Comparison of ENCODE assay signal across 12 cellular contexts in genomic region chr9:76216161-76216649, GRCh38.
DNase-seq lines count a peak whose midpoint lies in the region; ATAC-seq lines count a peak whose summit lies in the region.
"Had no signal": no experiment of that assay in that cellular context is flagged by ENCODE, and none has a peak within 500 bp of the region (broad histone marks: within the 10 kb centered on the region; RNA-seq: fewer than 3 reads in every experiment).

No MANE protein-coding gene starts in this region.

- intact Hi-C loops in head of caudate nucleus (cut with DNase I) = no loop called here

- H2BK5ac ChIP-seq in mesenchymal stem cell (ENCODE audit: low read depth, low read length, poor library complexity, severe bottlenecking) = no peak overlapping the region

- WGBS in mesenchymal stem cell = 18% methylated on average over 2 of the region's 2 CpGs

- H3K27ac ChIP-seq in mesenchymal stem cell (ENCODE audit: low read length, poor library complexity, severe bottlenecking) = peak overlapping the region; percentile 52

- H3K79me1 ChIP-seq in mesenchymal stem cell (replicated peaks; ENCODE audit: low read length, poor library complexity, severe bottlenecking) = no peaks in the 10 kb centered on the region

- H3K23ac ChIP-seq in mesenchymal stem cell (ENCODE audit: low read length in 2 of 2) = no peak overlapping the region

- H3K14ac ChIP-seq in mesenchymal stem cell (ENCODE audit: low read length in 2 of 2) = no peak overlapping the region

- H2AFZ ChIP-seq in mesenchymal stem cell (ENCODE audit: low read depth, low read length) = no peak overlapping the region

- no peak overlapping the region for H2BK120ac ChIP-seq in mesenchymal stem cell (ENCODE audit: low read depth, low read length)

- no peaks in the 10 kb centered on the region for H3K36me3 ChIP-seq in mesenchymal stem cell (ENCODE audit: control insufficient read depth in 1 of 2, insufficient read depth in 2 of 2, low read depth in 1 of 2, low read length in 2 of 2)

- no peak overlapping the region for H3K18ac ChIP-seq in mesenchymal stem cell (ENCODE audit: low read depth in 1 of 2, low read length in 2 of 2)

- H3K4me3 ChIP-seq in mesenchymal stem cell (ENCODE audit: insufficient read depth in 1 of 2, low read depth in 1 of 2, low read length in 2 of 2) = no peak overlapping the region

- H3K27me3 ChIP-seq in mesenchymal stem cell (ENCODE audit: control insufficient read depth in 1 of 2, insufficient read depth in 1 of 2, low read length in 2 of 2) = no peaks in the 10 kb centered on the region

- H3K4me1 ChIP-seq in mesenchymal stem cell (ENCODE audit: control insufficient read depth, insufficient read depth, low read depth, low read length) = peaks cover 13% of the 10 kb centered on the region

- no peaks in the 10 kb centered on the region for H3K9me3 ChIP-seq in mesenchymal stem cell (ENCODE audit: control insufficient read depth, low read length)

- H2BK12ac ChIP-seq in mesenchymal stem cell (ENCODE audit: low read length in 2 of 2) = peak overlapping the region; percentile 15 to 18

- H2AK5ac ChIP-seq in mesenchymal stem cell (ENCODE audit: low read length, severe bottlenecking) = no peak overlapping the region

- no peak overlapping the region for H4K91ac ChIP-seq in mesenchymal stem cell (ENCODE audit: low read length)

- no peak overlapping the region for H3K4ac ChIP-seq in mesenchymal stem cell (ENCODE audit: low read depth in 1 of 2, low read length in 2 of 2)

- ATAC-seq in HG03460 (IDR thresholded peaks at IDR 0.05; ENCODE audit: unreplicated experiment) (no peak), HG02938 (IDR thresholded peaks at IDR 0.05; ENCODE audit: unreplicated experiment) (no peak)
- ATAC-seq: naive thymus-derived CD8-positive, alpha-beta T cell had no signal

- H3K4me2 ChIP-seq in mesenchymal stem cell (ENCODE audit: low read length, poor library complexity, severe bottlenecking) = no peak overlapping the region

- peak overlapping the region; percentile 10 for H3K9ac ChIP-seq in mesenchymal stem cell (ENCODE audit: low read length)

- H2BK15ac ChIP-seq in mesenchymal stem cell (ENCODE audit: low read depth, poor library complexity, severe bottlenecking) = no peak overlapping the region

- peak; percentile 59 for DNase-seq in AG08396 (ENCODE audit: low spot score)
- peak; percentile 15 to 28 for DNase-seq in Kasumi-1 (lab: John Stamatoyannopoulos, UW)
- DNase-seq in brain pericyte (ENCODE audit: low read depth, low spot score) = peak; percentile 60
- peak; percentile 95 for DNase-seq in mesenchymal stem cell
- no peak for DNase-seq in head of caudate nucleus
- DNase-seq in NAMALWA (ENCODE audit: low spot score) = no peak
- DNase-seq: activated CD4-positive, CD25-positive, alpha-beta regulatory T cell; COR-L47; hypothalamus; naive thymus-derived CD8-positive, alpha-beta T cell had no signal

- no peak overlapping the region for H4K8ac ChIP-seq in mesenchymal stem cell (ENCODE audit: low read length)

Comparison
In these comparisons a context has a peak if more than half of its experiments do, and no peak if none do; other contexts are left out.
1. DNase-seq: peak in AG08396 (single experiment), Kasumi-1 (2 of 2), brain pericyte (single experiment) and mesenchymal stem cell (single experiment); none in head of caudate nucleus (0 of 42) and NAMALWA (single experiment).